ENCODE assay signal across 30 cellular contexts in the genomic region with DNA sequence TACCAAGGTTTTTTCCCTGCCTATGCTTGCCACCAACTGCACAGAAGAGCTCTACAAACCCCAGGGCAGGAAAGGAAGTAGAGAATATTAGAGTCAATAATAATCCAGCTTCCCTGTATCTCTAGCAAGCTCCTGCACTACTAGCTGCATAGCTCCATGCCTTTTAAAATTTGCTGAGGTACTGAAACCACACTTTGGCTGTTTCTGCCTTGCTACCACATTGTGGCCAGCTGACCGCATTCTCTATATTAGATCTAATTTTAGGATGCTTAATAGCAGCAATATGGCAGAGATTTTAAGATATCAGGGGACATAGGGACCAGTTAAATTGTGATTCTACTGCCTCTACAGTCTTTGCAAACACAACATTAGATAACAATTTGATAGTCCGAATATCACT.
"Had no signal": no experiment of that assay in that cellular context is flagged by ENCODE, and none has a peak within 500 bp of the region (broad histone marks: within the 10 kb centered on the region; RNA-seq: fewer than 3 reads in every experiment).

No MANE protein-coding gene starts in this region.

- DNase-seq: activated CD4-positive, alpha-beta memory T cell treated with anti-CD3 and anti-CD28 coated beads for 36 hours; activated CD4-positive, alpha-beta T cell treated with anti-CD3 and anti-CD28 coated beads for 36 hours; activated CD4-positive, alpha-beta T cell treated with anti-CD3 and anti-CD28 coated beads, Interleukin-2, amount 10 ng/mL, durations not matched to agents 24 days and 14 days; activated CD4-positive, CD25-positive, alpha-beta regulatory T cell; activated CD4-positive, CD25-positive, alpha-beta regulatory T cell treated with anti-CD3 and anti-CD28 coated beads, Interleukin-2, amount 50 U/mL, for 72 hours; activated CD8-positive, alpha-beta memory T cell treated with anti-CD3 and anti-CD28 coated beads, Interleukin-2, amount 10 ng/mL, durations not matched to agents 7 days and 5 days; activated CD8-positive, alpha-beta memory T cell treated with anti-CD3 and anti-CD28 coated beads, Interleukin-2, amount 50 U/mL, for 4 hours; activated CD8-positive, alpha-beta T cell treated with anti-CD3 and anti-CD28 coated beads, Interleukin-2, amount 10 ng/mL, durations not matched to agents 7 days and 5 days; activated gamma-delta T cell; activated naive CD4-positive, alpha-beta T cell; activated naive CD4-positive, alpha-beta T cell treated with anti-CD3 and anti-CD28 coated beads, Interleukin-2, amount 10 ng/mL, durations not matched to agents 7 days and 5 days; activated naive CD8-positive, alpha-beta T cell treated with anti-CD3 and anti-CD28 coated beads, Interleukin-2, amount 10 ng/mL, durations not matched to agents 7 days and 5 days; activated T-cell treated with anti-CD3 and anti-CD28 coated beads, Interleukin-2, amount 50 U/mL, for 1 hour; activated T-cell treated with anti-CD3 and anti-CD28 coated beads, Interleukin-2, amount 50 U/mL, for 48 hours; amniotic stem cell; anterior cingulate cortex; brain microvascular endothelial cell; dorsolateral prefrontal cortex; effector memory CD4-positive, alpha-beta T cell; endodermal cell; foreskin fibroblast; head of caudate nucleus; T-helper 2 cell had no signal

- H3K4me1 Mint-ChIP-seq: activated CD4-positive, alpha-beta T cell treated with anti-CD3 and anti-CD28 coated beads for 36 hours; activated CD4-positive, alpha-beta T cell treated with anti-CD3 and anti-CD28 coated beads, Interleukin-2, amount 10 ng/mL, durations not matched to agents 24 days and 14 days; activated CD8-positive, alpha-beta memory T cell treated with anti-CD3 and anti-CD28 coated beads, Interleukin-2, amount 10 ng/mL, durations not matched to agents 7 days and 5 days; activated naive CD4-positive, alpha-beta T cell treated with anti-CD3 and anti-CD28 coated beads, Interleukin-2, amount 10 ng/mL, durations not matched to agents 7 days and 5 days; activated naive CD8-positive, alpha-beta T cell treated with anti-CD3 and anti-CD28 coated beads, Interleukin-2, amount 10 ng/mL, durations not matched to agents 7 days and 5 days; central memory CD8-positive, alpha-beta T cell had no signal

- H3K27me3 ChIP-seq: brain microvascular endothelial cell, dorsolateral prefrontal cortex had no signal

- H3K27me3 Mint-ChIP-seq: activated CD4-positive, alpha-beta memory T cell treated with anti-CD3 and anti-CD28 coated beads for 36 hours; activated CD4-positive, alpha-beta T cell treated with anti-CD3 and anti-CD28 coated beads for 36 hours; activated CD4-positive, alpha-beta T cell treated with anti-CD3 and anti-CD28 coated beads, Interleukin-2, amount 10 ng/mL, durations not matched to agents 24 days and 14 days; activated CD8-positive, alpha-beta memory T cell treated with anti-CD3 and anti-CD28 coated beads, Interleukin-2, amount 10 ng/mL, durations not matched to agents 7 days and 5 days; activated naive CD4-positive, alpha-beta T cell treated with anti-CD3 and anti-CD28 coated beads, Interleukin-2, amount 10 ng/mL, durations not matched to agents 7 days and 5 days; activated naive CD8-positive, alpha-beta T cell treated with anti-CD3 and anti-CD28 coated beads, Interleukin-2, amount 10 ng/mL, durations not matched to agents 7 days and 5 days; central memory CD8-positive, alpha-beta T cell; dendritic cell treated with granulocyte-macrophage colony-stimulating factor and Interleukin-4, amounts not matched to agents 40 ng/mL and 50 ng/mL, for 4 days had no signal

- H3K27ac Mint-ChIP-seq: activated CD4-positive, alpha-beta memory T cell treated with anti-CD3 and anti-CD28 coated beads for 36 hours; activated CD4-positive, alpha-beta T cell treated with anti-CD3 and anti-CD28 coated beads for 36 hours; activated CD4-positive, alpha-beta T cell treated with anti-CD3 and anti-CD28 coated beads, Interleukin-2, amount 10 ng/mL, durations not matched to agents 24 days and 14 days; activated CD8-positive, alpha-beta memory T cell treated with anti-CD3 and anti-CD28 coated beads, Interleukin-2, amount 10 ng/mL, durations not matched to agents 7 days and 5 days; activated CD8-positive, alpha-beta T cell treated with anti-CD3 and anti-CD28 coated beads, Interleukin-2, amount 10 ng/mL, durations not matched to agents 7 days and 5 days; activated naive CD4-positive, alpha-beta T cell treated with anti-CD3 and anti-CD28 coated beads, Interleukin-2, amount 10 ng/mL, durations not matched to agents 7 days and 5 days; activated naive CD4-positive, alpha-beta T cell treated with anti-CD3 and anti-CD28 coated beads, Interleukin-2, amount 50 U/mL, for 72 hours; activated naive CD8-positive, alpha-beta T cell treated with anti-CD3 and anti-CD28 coated beads, Interleukin-2, amount 10 ng/mL, durations not matched to agents 7 days and 5 days; activated T-helper 1 cell treated with anti-CD3 and anti-CD28 coated beads, Interleukin-12 subunit alpha, Interleukin-12 subunit beta, Interleukin-2, Interleukin-4 antibody, amounts not matched to agents 30 ng/mL and 10 ng/mL and 1 ng/mL, durations not matched to agents 14 hours and 24 hours and 36 hours; activated T-helper 2 cell treated with anti-CD3 and anti-CD28 coated beads, Interferon-gamma antibody, Interleukin-2, Interleukin-4, amounts not matched to agents 10 μg/mL and 5 μg/mL and 100 μg/mL, durations not matched to agents 14 hours and 24 hours and 36 hours; dendritic cell treated with granulocyte-macrophage colony-stimulating factor and Interleukin-4, amounts not matched to agents 40 ng/mL and 50 ng/mL, for 4 days; endodermal cell had no signal

- H3K4me3 ChIP-seq: coronary artery, dorsolateral prefrontal cortex had no signal

- H3K36me3 Mint-ChIP-seq: activated CD4-positive, alpha-beta memory T cell treated with anti-CD3 and anti-CD28 coated beads for 36 hours; activated CD8-positive, alpha-beta memory T cell treated with anti-CD3 and anti-CD28 coated beads, Interleukin-2, amount 10 ng/mL, durations not matched to agents 7 days and 5 days; activated naive CD4-positive, alpha-beta T cell treated with anti-CD3 and anti-CD28 coated beads, Interleukin-2, amount 10 ng/mL, durations not matched to agents 7 days and 5 days; activated naive CD4-positive, alpha-beta T cell treated with anti-CD3 and anti-CD28 coated beads, Interleukin-2, amount 50 U/mL, for 72 hours; activated naive CD8-positive, alpha-beta T cell treated with anti-CD3 and anti-CD28 coated beads, Interleukin-2, amount 10 ng/mL, durations not matched to agents 7 days and 5 days had no signal

- H3K9me3 Mint-ChIP-seq: activated CD4-positive, alpha-beta memory T cell treated with anti-CD3 and anti-CD28 coated beads for 36 hours; activated CD4-positive, alpha-beta T cell treated with anti-CD3 and anti-CD28 coated beads, Interleukin-2, amount 10 ng/mL, durations not matched to agents 24 days and 14 days; activated T-helper 1 cell treated with anti-CD3 and anti-CD28 coated beads, Interleukin-12 subunit alpha, Interleukin-12 subunit beta, Interleukin-2, Interleukin-4 antibody, amounts not matched to agents 30 ng/mL and 10 ng/mL and 1 ng/mL, durations not matched to agents 14 hours and 24 hours and 36 hours; activated T-helper 2 cell treated with anti-CD3 and anti-CD28 coated beads, Interferon-gamma antibody, Interleukin-2, Interleukin-4, amounts not matched to agents 10 μg/mL and 5 μg/mL and 100 μg/mL, durations not matched to agents 14 hours and 24 hours and 36 hours; central memory CD8-positive, alpha-beta T cell; dendritic cell treated with granulocyte-macrophage colony-stimulating factor and Interleukin-4, amounts not matched to agents 40 ng/mL and 50 ng/mL, for 4 days; endodermal cell had no signal

- ATAC-seq: activated CD4-positive, alpha-beta T cell treated with anti-CD3 and anti-CD28 coated beads for 36 hours; activated CD8-positive, alpha-beta memory T cell treated with anti-CD3 and anti-CD28 coated beads, Interleukin-2, amount 10 ng/mL, durations not matched to agents 7 days and 5 days; activated CD8-positive, alpha-beta T cell treated with anti-CD3 and anti-CD28 coated beads, Interleukin-2, amount 10 ng/mL, durations not matched to agents 7 days and 5 days; activated naive CD4-positive, alpha-beta T cell treated with anti-CD3 and anti-CD28 coated beads, Interleukin-2, amount 50 U/mL, for 72 hours; esophagus mucosa had no signal

- H3K4me3 Mint-ChIP-seq: activated CD4-positive, alpha-beta memory T cell treated with anti-CD3 and anti-CD28 coated beads for 36 hours; activated CD4-positive, alpha-beta T cell treated with anti-CD3 and anti-CD28 coated beads for 36 hours; activated CD4-positive, alpha-beta T cell treated with anti-CD3 and anti-CD28 coated beads, Interleukin-2, amount 10 ng/mL, durations not matched to agents 24 days and 14 days; activated CD8-positive, alpha-beta memory T cell treated with anti-CD3 and anti-CD28 coated beads, Interleukin-2, amount 10 ng/mL, durations not matched to agents 7 days and 5 days; activated CD8-positive, alpha-beta T cell treated with anti-CD3 and anti-CD28 coated beads, Interleukin-2, amount 10 ng/mL, durations not matched to agents 7 days and 5 days; activated naive CD4-positive, alpha-beta T cell treated with anti-CD3 and anti-CD28 coated beads, Interleukin-2, amount 10 ng/mL, durations not matched to agents 7 days and 5 days; activated naive CD8-positive, alpha-beta T cell treated with anti-CD3 and anti-CD28 coated beads, Interleukin-2, amount 10 ng/mL, durations not matched to agents 7 days and 5 days; activated T-helper 1 cell treated with anti-CD3 and anti-CD28 coated beads, Interleukin-12 subunit alpha, Interleukin-12 subunit beta, Interleukin-2, Interleukin-4 antibody, amounts not matched to agents 30 ng/mL and 10 ng/mL and 1 ng/mL, durations not matched to agents 14 hours and 24 hours and 36 hours; central memory CD8-positive, alpha-beta T cell; dendritic cell treated with granulocyte-macrophage colony-stimulating factor and Interleukin-4, amounts not matched to agents 40 ng/mL and 50 ng/mL, for 4 days; endodermal cell had no signal

- H3K36me3 ChIP-seq: brain microvascular endothelial cell had no signal

- H3K27ac ChIP-seq: brain microvascular endothelial cell, coronary artery, dorsolateral prefrontal cortex had no signal
